In the genomic region with DNA sequence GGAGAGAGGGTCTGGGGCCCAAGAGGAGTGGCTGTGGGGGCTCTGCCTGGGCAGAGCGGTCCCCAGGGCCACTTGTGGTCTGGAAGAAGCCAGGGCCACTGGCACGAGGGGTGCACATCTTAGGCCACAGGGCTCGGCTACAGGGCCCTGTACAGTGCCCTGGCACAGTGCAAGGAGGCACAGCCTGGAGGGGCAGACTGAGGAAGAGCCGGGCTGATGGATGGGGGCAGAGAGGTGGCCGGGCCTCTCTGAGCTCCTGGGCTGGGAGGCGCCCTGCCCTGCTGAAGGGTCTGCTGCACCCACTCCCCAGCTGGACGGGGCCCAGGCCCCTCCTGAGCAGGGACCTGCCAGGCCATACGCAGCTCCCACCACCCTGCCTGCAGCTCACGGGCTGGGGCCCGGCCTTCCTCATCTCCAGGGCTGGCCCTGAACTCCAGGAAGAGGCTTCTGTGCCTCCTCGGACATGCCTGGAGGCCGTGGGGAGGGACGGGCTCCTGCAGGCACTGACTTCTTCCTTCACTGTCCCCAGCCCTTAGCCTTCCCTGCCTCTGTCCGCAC, we compare ENCODE assay signal across 21 cellular contexts.
DNase-seq lines count a peak whose midpoint lies in the region; ATAC-seq and TF ChIP-seq lines count a peak whose summit lies in the region.
"Had no signal": no experiment of that assay in that cellular context is flagged by ENCODE, and none has a peak within 500 bp of the region (broad histone marks: within the 10 kb centered on the region; RNA-seq: fewer than 3 reads in every experiment).

No MANE protein-coding gene starts in this region.

- in situ Hi-C loops in Panc1 (cut with HindIII; ENCODE audit: low pct_unique_long_range_greater_than_20kb, low sequenced_read_pairs) = no loop called here
- in situ Hi-C loops in ACHN (cut with HindIII; ENCODE audit: low pct_ligation_motif_present, low pct_unique_long_range_greater_than_20kb, low sequenced_read_pairs) = no loop called here

- CTCF ChIA-PET in Panc1 (lab: Charles Lee) = no interaction called here

- no peaks in the 10 kb centered on the region for H3K9me3 Mint-ChIP-seq in stimulated activated naive CD8-positive, alpha-beta T cell treated with anti-CD3 and anti-CD28 coated beads, Interleukin-15, amount 100 ng/mL, for 72 hours
- peaks cover 0 to 2% (median 0%) of the 10 kb centered on the region in 7 donors for H3K9me3 Mint-ChIP-seq in CD14-positive monocyte

- no peaks in the 10 kb centered on the region for H3K9me3 ChIP-seq in Panc1 (ENCODE audit: control insufficient read depth, insufficient read depth, low read depth, low read length)
- H3K9me3 ChIP-seq in mucosa of descending colon = no peaks in the 10 kb centered on the region
- H3K9me3 ChIP-seq in upper lobe of right lung = no peaks in the 10 kb centered on the region

- H3K36me3 Mint-ChIP-seq in CD14-positive monocyte = no peaks in the 10 kb centered on the region
- H3K36me3 Mint-ChIP-seq: CD4-positive, alpha-beta memory T cell had no signal

- no peak overlapping the region for H3K27ac Mint-ChIP-seq in stimulated activated naive CD8-positive, alpha-beta T cell treated with anti-CD3 and anti-CD28 coated beads, Interleukin-15, amount 100 ng/mL, for 72 hours
- H3K27ac Mint-ChIP-seq in CD14-positive monocyte = peak overlapping the region in 1 of 7 donors; percentile 6

- H3K27ac ChIP-seq in Panc1 (ENCODE audit: low read length) = no peak overlapping the region
- no peak overlapping the region for H3K27ac ChIP-seq in upper lobe of right lung

- H3K27me3 Mint-ChIP-seq in stimulated activated naive CD8-positive, alpha-beta T cell treated with anti-CD3 and anti-CD28 coated beads, Interleukin-15, amount 100 ng/mL, for 72 hours = peaks cover 50% of the 10 kb centered on the region
- H3K27me3 Mint-ChIP-seq in CD14-positive monocyte (ENCODE audit: low read depth in 3 of 3) = peaks cover 25 to 50% (median 40%) of the 10 kb centered on the region in 3 donors

- H3K27me3 ChIP-seq in Panc1 (ENCODE audit: control insufficient read depth, insufficient read depth, low read length) (no peaks in the 10 kb centered on the region), upper lobe of right lung (peaks cover 34% of the 10 kb centered on the region)

- POLR2A ChIA-PET in Panc1 (lab: Charles Lee) = interaction anchor here (0.6 kb wide), 1 partner anchor 35 kb away, joined by 3 read pairs; no protein-coding TSS in a partner anchor

- TF ChIP-seq CTCF in Panc1 (IDR thresholded peaks at IDR 0.05) = no peak
- no peak for TF ChIP-seq CTCF in mucosa of descending colon (IDR thresholded peaks at IDR 0.05)
- TF ChIP-seq CTCF in upper lobe of right lung (IDR thresholded peaks at IDR 0.05) = no peak
- no peak for TF ChIP-seq CTCF in CD14-positive monocyte (IDR thresholded peaks at IDR 0.05)

- intact Hi-C loops in Panc1 (cut with micrococcal nuclease; ENCODE audit: unreplicated experiment) (no loop called here), mucosa of descending colon (cut with DNase I, micrococcal nuclease) (no loop called here), upper lobe of right lung (cut with DNase I) (no loop called here), CD14-positive monocyte (cut with micrococcal nuclease) (no loop called here)

- ATAC-seq in stimulated activated naive CD8-positive, alpha-beta T cell treated with anti-CD3 and anti-CD28 coated beads, Interleukin-15, amount 100 ng/mL, for 72 hours = peak; percentile 23
- ATAC-seq in stimulated activated naive CD8-positive, alpha-beta T cell treated with anti-CD3 and anti-CD28 coated beads, Interleukin-15, Interleukin-2, amounts not matched to agents 100 U/mL and 50 U/mL, for 24 hours = no peak
- peak; percentile 53; the same call in 1 of the 2 replicates for ATAC-seq in Panc1
- ATAC-seq in mucosa of descending colon = peak; percentile 9
- peak; percentile 21 for ATAC-seq in upper lobe of right lung
- ATAC-seq: PC-3 had no signal

- DNase-seq in stimulated activated naive CD8-positive, alpha-beta T cell treated with anti-CD3 and anti-CD28 coated beads, Interleukin-15, amount 100 ng/mL, for 72 hours = no peak
- DNase-seq in stimulated activated naive CD8-positive, alpha-beta T cell treated with anti-CD3 and anti-CD28 coated beads, Interleukin-15, Interleukin-2, amounts not matched to agents 100 U/mL and 50 U/mL, for 24 hours = no peak
- no peak for DNase-seq in Panc1 (ENCODE audit: low read depth, low spot score)
- no peak for DNase-seq in mucosa of descending colon
- no peak for DNase-seq in upper lobe of right lung
- DNase-seq in CD14-positive monocyte (ENCODE audit: low spot score) = no peak
- DNase-seq in NCI-H1048 (lab: John Stamatoyannopoulos, UW) = no peak
- no peak for DNase-seq in ACHN
- DNase-seq: CD4-positive, alpha-beta memory T cell; COR-L47; DMS53; Karpas-422; NCI-H1105; NCI-H1436 treated with DMSO at 0.1 percent for 48 hours; NCI-H1930; NCI-H446; NCI-H524 treated with DMSO at 0.1 percent for 48 hours; NCI-H82; NK-92 treated with Interleukin-12 subunit alpha and Interleukin-12 subunit beta, amount 100 ng/mL, for 24 hours; PC-3; SHP77 had no signal

- H3K36me3 ChIP-seq in Panc1 (ENCODE audit: control insufficient read depth, insufficient read depth, low read length) (no peaks in the 10 kb centered on the region), mucosa of descending colon (ENCODE audit: low read depth) (no peaks in the 10 kb centered on the region), upper lobe of right lung (no peaks in the 10 kb centered on the region)

- no TSS peak for BruUV-seq in Panc1 (replicated peaks; lab: Mats Ljungman, UMichigan)

- no peak overlapping the region for H3K4me3 ChIP-seq in Panc1 (ENCODE audit: low read depth in 2 of 2, low read length in 2 of 2)
- H3K4me3 ChIP-seq in mucosa of descending colon = no peak overlapping the region
- no peak overlapping the region for H3K4me3 ChIP-seq in upper lobe of right lung

- peaks cover 7% of the 10 kb centered on the region for H3K4me1 Mint-ChIP-seq in stimulated activated naive CD8-positive, alpha-beta T cell treated with anti-CD3 and anti-CD28 coated beads, Interleukin-15, amount 100 ng/mL, for 72 hours
- no peaks in the 10 kb centered on the region for H3K4me1 Mint-ChIP-seq in CD14-positive monocyte

- H3K4me1 ChIP-seq in Panc1 (ENCODE audit: control insufficient read depth, insufficient read depth, low read length) (no peaks in the 10 kb centered on the region; the same call in 1 of the 2 replicates), mucosa of descending colon (ENCODE audit: low read depth) (no peaks in the 10 kb centered on the region), upper lobe of right lung (no peaks in the 10 kb centered on the region)

- H3K4me3 Mint-ChIP-seq in stimulated activated naive CD8-positive, alpha-beta T cell treated with anti-CD3 and anti-CD28 coated beads, Interleukin-15, amount 100 ng/mL, for 72 hours = no peak overlapping the region
- H3K4me3 Mint-ChIP-seq in CD14-positive monocyte = no peak overlapping the region
- H3K4me3 Mint-ChIP-seq: CD4-positive, alpha-beta memory T cell had no signal
